ENCODE assay signal across 18 cellular contexts in genomic region chr16:15885560-15886001, GRCh38. TPM values are rescaled to one million over a fixed set of nuclear protein-coding genes. Genes with fewer than 3 reads are reported as not detected.
DNase-seq lines count a peak whose midpoint lies in the region; ATAC-seq, FAIRE-seq and TF ChIP-seq lines count a peak whose summit lies in the region.
"Had no signal": no experiment of that assay in that cellular context is flagged by ENCODE, and none has a peak within 500 bp of the region (broad histone marks: within the 10 kb centered on the region; RNA-seq: fewer than 3 reads in every experiment).

No MANE protein-coding gene starts in this region.

- no peaks in the 10 kb centered on the region for H3K27me3 ChIP-seq in DND-41 (ENCODE audit: insufficient read depth, low read length, poor library complexity)
- no peaks in the 10 kb centered on the region for H3K27me3 ChIP-seq in neural progenitor cell
- no peaks in the 10 kb centered on the region for H3K27me3 ChIP-seq in smooth muscle cell (ENCODE audit: low read depth)
- H3K27me3 ChIP-seq: heart left ventricle, vagina had no signal

- WGBS in smooth muscle cell (ENCODE audit: low lambda C conversion rate), result 94% methylated on average over 5 of the region's 5 CpGs

- H3K4me1 ChIP-seq in DND-41 (ENCODE audit: insufficient read depth, low read length) (peaks cover 29% of the 10 kb centered on the region), neural progenitor cell (peaks cover 14% of the 10 kb centered on the region), kidney (ENCODE audit: control insufficient read depth in 1 of 2, insufficient read depth in 1 of 2, low read depth in 1 of 2, low read length in 2 of 2) (peaks cover 5 to 15% of the 10 kb centered on the region in 2 donors), smooth muscle cell (ENCODE audit: low read depth) (peaks cover 10% of the 10 kb centered on the region)

- no peak for TF ChIP-seq CTCF in DND-41 (IDR thresholded peaks at IDR 0.05; ENCODE audit: borderline replicate concordance, extremely low read depth, low read length, poor library complexity, severe bottlenecking)
- TF ChIP-seq CTCF in neural progenitor cell (IDR thresholded peaks at IDR 0.05), result no peak
- TF ChIP-seq CTCF in kidney (IDR thresholded peaks at IDR 0.05; ENCODE audit: borderline replicate concordance, extremely low read depth, insufficient read depth), result no peak
- no peak for TF ChIP-seq CTCF in smooth muscle cell (IDR thresholded peaks at IDR 0.05; ENCODE audit: borderline replicate concordance, insufficient read depth, poor library complexity, severe bottlenecking)

- peak overlapping the region; percentile 30 for H3K4me2 ChIP-seq in DND-41 (ENCODE audit: insufficient read depth, low read length)
- H3K4me2 ChIP-seq in neural progenitor cell, result no peak overlapping the region
- H3K4me2 ChIP-seq in smooth muscle cell, result no peak overlapping the region

- H3K27ac ChIP-seq in DND-41 (ENCODE audit: low read length) (no peak overlapping the region), neural progenitor cell (no peak overlapping the region), kidney (ENCODE audit: low read depth in 2 of 2, low read length in 2 of 2) (no peak overlapping the region), smooth muscle cell (ENCODE audit: low read depth) (no peak overlapping the region)
- H3K27ac ChIP-seq: heart left ventricle, vagina had no signal

- H3K36me3 ChIP-seq in DND-41 (ENCODE audit: insufficient read depth, low read length) (peaks cover 31% of the 10 kb centered on the region), neural progenitor cell (no peaks in the 10 kb centered on the region), kidney (ENCODE audit: control insufficient read depth in 1 of 2, insufficient read depth in 2 of 2, low read length in 2 of 2) (peaks cover 0 to 12% of the 10 kb centered on the region in 2 donors), smooth muscle cell (ENCODE audit: low read depth) (no peaks in the 10 kb centered on the region)

- no peak overlapping the region for H3K9ac ChIP-seq in DND-41 (ENCODE audit: low read depth, low read length)
- H3K9ac ChIP-seq in neural progenitor cell, result no peak overlapping the region
- no peak overlapping the region for H3K9ac ChIP-seq in kidney (ENCODE audit: low read length in 2 of 2)
- no peak overlapping the region for H3K9ac ChIP-seq in smooth muscle cell (ENCODE audit: low read depth)

- no peak for TF ChIP-seq POLR2A in erythroblast (IDR thresholded peaks at IDR 0.05; ENCODE audit: low read length)

- H3K4me3 ChIP-seq in DND-41 (ENCODE audit: low read depth in 1 of 2, low read length in 2 of 2) (no peak overlapping the region), neural progenitor cell (no peak overlapping the region), kidney (ENCODE audit: low read length in 2 of 2) (no peak overlapping the region), smooth muscle cell (no peak overlapping the region)
- H3K4me3 ChIP-seq: GM12878, heart left ventricle, vagina had no signal

- H3K79me2 ChIP-seq in DND-41 (ENCODE audit: insufficient read depth, low read length), result peaks cover 59% of the 10 kb centered on the region
- H3K79me2 ChIP-seq in neural progenitor cell (ENCODE audit: low read depth), result peaks cover 65% of the 10 kb centered on the region
- H3K79me2 ChIP-seq in smooth muscle cell (ENCODE audit: low read depth), result peaks cover 54% of the 10 kb centered on the region

- H4K20me1 ChIP-seq in DND-41 (ENCODE audit: insufficient read depth, low read length), result peaks cover 10% of the 10 kb centered on the region; the same call in 1 of the 2 replicates
- H4K20me1 ChIP-seq in neural progenitor cell (ENCODE audit: low read depth), result peaks cover under 1% of the 10 kb centered on the region
- H4K20me1 ChIP-seq in smooth muscle cell (ENCODE audit: low read depth), result peaks cover 7% of the 10 kb centered on the region

- intact Hi-C loops in kidney (cut with DNase I), result no loop called here

- peaks cover 9% of the 10 kb centered on the region for H3K36me3 Mint-ChIP-seq in neural progenitor cell

- no peak for ATAC-seq in DND-41 (ENCODE audit: insufficient read depth, low read depth)
- ATAC-seq: GM12878, heart left ventricle, SK-N-SH treated with all-trans-retinoic acid at 6 μM for 48 hours had no signal

- H3K4me3 Mint-ChIP-seq in neural progenitor cell, result peak overlapping the region; percentile 25
- H3K4me3 Mint-ChIP-seq: CD14-positive monocyte had no signal

- H2AFZ ChIP-seq in DND-41 (ENCODE audit: low read depth, low read length), result no peak overlapping the region
- no peak overlapping the region for H2AFZ ChIP-seq in neural progenitor cell (replicated peaks)
- H2AFZ ChIP-seq in smooth muscle cell (ENCODE audit: low read depth), result no peak overlapping the region

- no peaks in the 10 kb centered on the region for H3K9me3 Mint-ChIP-seq in neural progenitor cell

- no peak for FAIRE-seq in kidney (lab: Jason Lieb, UNC)
- FAIRE-seq: GM12878 had no signal

- peaks cover 23% of the 10 kb centered on the region for H3K4me1 Mint-ChIP-seq in neural progenitor cell

- peaks cover 5% of the 10 kb centered on the region for H3K27me3 Mint-ChIP-seq in neural progenitor cell (ENCODE audit: insufficient read depth, low read depth)

- no peak for DNase-seq in DND-41
- peak; percentile 56 for DNase-seq in OCI-M1 (lab: John Stamatoyannopoulos, UW)
- peak; percentile 91 to 92 for DNase-seq in erythroblast (lab: John Stamatoyannopoulos, UW)
- no peak for DNase-seq in neural progenitor cell (ENCODE audit: low spot score)
- no peak for DNase-seq in NCI-H345 (lab: John Stamatoyannopoulos, UW)
- DNase-seq in kidney, result no peak
- no peak for DNase-seq in smooth muscle cell (lab: John Stamatoyannopoulos, UW; ENCODE audit: unreplicated experiment)
- DNase-seq: activated CD4-positive, CD25-positive, alpha-beta regulatory T cell; cerebellar nuclear complex; EL; heart left ventricle; NCI-H1694 treated with DMSO at 0.1 percent for 48 hours; NCI-H446 treated with DMSO at 0.1 percent for 48 hours; stimulated activated CD4-positive, alpha-beta T cell treated with anti-CD3 and anti-CD28 coated beads, Interleukin-12 subunit alpha, Interleukin-12 subunit beta, amount 100 ng/mL, for 4 hours had no signal

- H3K9me3 ChIP-seq in DND-41 (ENCODE audit: insufficient read depth, low read length, severe bottlenecking) (no peaks in the 10 kb centered on the region), neural progenitor cell (ENCODE audit: low read depth) (no peaks in the 10 kb centered on the region), kidney (ENCODE audit: control insufficient read depth in 1 of 2, low read length in 2 of 2) (no peaks in the 10 kb centered on the region), smooth muscle cell (replicated peaks; ENCODE audit: low read depth) (no peaks in the 10 kb centered on the region)
- H3K9me3 ChIP-seq: heart left ventricle, vagina had no signal

- H3F3A ChIP-seq in neural progenitor cell (ENCODE audit: low read depth), result peaks cover 6% of the 10 kb centered on the region
- no peaks in the 10 kb centered on the region for H3F3A ChIP-seq in smooth muscle cell (ENCODE audit: low read depth)

- no peak overlapping the region for H3K27ac Mint-ChIP-seq in neural progenitor cell

RNA-seq across cellular contexts. Expression of gene CEP20, which starts 2.8 kb away (rescaled TPM):
- 50.5 and 101 TPM in 2 replicates for total RNA-seq in neural progenitor cell (ENCODE audit: low replicate concordance)
- 28.9 TPM for total RNA-seq in kidney
- 24.8 TPM for polyA plus RNA-seq in kidney (ENCODE audit: insufficient read depth, low read depth, low replicate concordance)
- total RNA-seq in smooth muscle cell, result 38.4 and 64.1 TPM in 2 replicates
- 29.0 and 30.5 TPM in 2 replicates for polyA plus RNA-seq in smooth muscle cell

RNA-seq across cellular contexts. Expression of gene MYH11, which starts 28.8 kb away (rescaled TPM):
- total RNA-seq in neural progenitor cell (ENCODE audit: low replicate concordance) (0.07 and 0.25 TPM in 2 replicates), kidney (175 TPM), smooth muscle cell (not detected in 2 replicates)
- polyA plus RNA-seq in kidney (ENCODE audit: insufficient read depth, low read depth, low replicate concordance) (40.2 TPM), smooth muscle cell (0.27 and 0.58 TPM in 2 replicates)

Comparison
In these comparisons a context has a peak if more than half of its experiments do, and no peak if none do; other contexts are left out.
1. DNase-seq: peak in OCI-M1 (single experiment) and erythroblast (2 of 2); none in DND-41 (single experiment), neural progenitor cell (single experiment), NCI-H345 (single experiment), kidney (single experiment) and smooth muscle cell (single experiment).
2. RNA of gene MYH11, which starts 28.8 kb away (total RNA-seq): 175 TPM in kidney (single experiment); 0.07 to 0.25 TPM in neural progenitor cell and not detected in smooth muscle cell; every median in the first group is over 100 times any median in the second.